Comparison of ENCODE assay signal across 10 cellular contexts in the genomic region with DNA sequence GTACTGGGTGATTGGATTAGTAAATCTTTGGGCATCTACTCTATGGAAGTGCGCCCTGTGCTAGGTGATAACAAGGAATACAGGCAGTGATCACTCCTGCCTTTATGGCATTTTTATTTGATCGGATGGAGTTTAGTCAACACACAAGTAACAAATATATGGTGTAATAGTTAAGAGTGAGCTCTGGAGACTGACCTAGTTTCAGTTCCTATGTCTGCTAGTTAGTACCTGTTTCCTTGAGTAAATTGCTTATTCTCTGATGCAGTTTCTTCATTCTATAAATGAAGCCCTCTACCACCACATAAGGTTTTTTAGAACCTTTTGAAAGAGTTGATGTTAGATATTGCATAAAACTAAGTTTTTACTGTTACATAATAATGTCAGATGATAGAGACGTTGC.
DNase-seq lines count a peak whose midpoint lies in the region; ATAC-seq lines count a peak whose summit lies in the region.
"Had no signal": no experiment of that assay in that cellular context is flagged by ENCODE, and none has a peak within 500 bp of the region (broad histone marks: within the 10 kb centered on the region; RNA-seq: fewer than 3 reads in every experiment).

No MANE protein-coding gene starts in this region.

- peaks cover 20% of the 10 kb centered on the region for H3K36me3 Mint-ChIP-seq in stimulated activated naive CD8-positive, alpha-beta T cell treated with anti-CD3 and anti-CD28 coated beads, Interleukin-15, Interleukin-2, amounts not matched to agents 100 ng/mL and 50 ng/mL, for 24 hours (ENCODE audit: low read depth)

- intact Hi-C loops in left ventricle myocardium superior (cut with micrococcal nuclease): no loop called here

- H3K9me3 Mint-ChIP-seq in stimulated activated naive CD8-positive, alpha-beta T cell treated with anti-CD3 and anti-CD28 coated beads, Interleukin-15, Interleukin-2, amounts not matched to agents 100 ng/mL and 50 ng/mL, for 24 hours: peaks cover 4% of the 10 kb centered on the region
- peaks cover 4 to 7% of the 10 kb centered on the region in 2 donors for H3K9me3 Mint-ChIP-seq in stimulated activated naive CD8-positive, alpha-beta T cell treated with anti-CD3 and anti-CD28 coated beads, Interleukin-15, amount 100 ng/mL, for 72 hours

- ATAC-seq in stimulated activated naive CD8-positive, alpha-beta T cell treated with anti-CD3 and anti-CD28 coated beads, Interleukin-15, amount 100 ng/mL, for 72 hours: no peak
- peak; percentile 53 for ATAC-seq in HG02642 (IDR thresholded peaks at IDR 0.05; ENCODE audit: poor library complexity, unreplicated experiment)
- no peak for ATAC-seq in left ventricle myocardium superior

- H3K4me1 Mint-ChIP-seq in stimulated activated naive CD8-positive, alpha-beta T cell treated with anti-CD3 and anti-CD28 coated beads, Interleukin-15, Interleukin-2, amounts not matched to agents 100 ng/mL and 50 ng/mL, for 24 hours (ENCODE audit: low read depth): peaks cover 54% of the 10 kb centered on the region
- H3K4me1 Mint-ChIP-seq in stimulated activated naive CD8-positive, alpha-beta T cell treated with anti-CD3 and anti-CD28 coated beads, Interleukin-15, amount 100 ng/mL, for 72 hours: peaks cover 35% of the 10 kb centered on the region

- no peak for DNase-seq in stimulated activated naive CD8-positive, alpha-beta T cell treated with anti-CD3 and anti-CD28 coated beads, Interleukin-15, amount 100 ng/mL, for 72 hours
- DNase-seq in NOMO-1 (lab: John Stamatoyannopoulos, UW; ENCODE audit: unreplicated experiment in 2 of 2) (peak; percentile 57 to 95), UCSD-AML1 (lab: John Stamatoyannopoulos, UW; ENCODE audit: unreplicated experiment) (no peak), NCI-H1417 (lab: John Stamatoyannopoulos, UW) (no peak), Ammon's horn (ENCODE audit: low spot score) (no peak), left ventricle myocardium superior (no peak)
- DNase-seq: activated CD4-positive, alpha-beta T cell treated with anti-CD3 and anti-CD28 coated beads, Interleukin-2, amount 10 ng/mL, durations not matched to agents 7 days and 5 days; amniotic stem cell had no signal

- H3K4me3 Mint-ChIP-seq in stimulated activated naive CD8-positive, alpha-beta T cell treated with anti-CD3 and anti-CD28 coated beads, Interleukin-15, Interleukin-2, amounts not matched to agents 100 ng/mL and 50 ng/mL, for 24 hours: no peak overlapping the region
- no peak overlapping the region for H3K4me3 Mint-ChIP-seq in stimulated activated naive CD8-positive, alpha-beta T cell treated with anti-CD3 and anti-CD28 coated beads, Interleukin-15, amount 100 ng/mL, for 72 hours
- H3K4me3 Mint-ChIP-seq: activated CD4-positive, alpha-beta T cell treated with anti-CD3 and anti-CD28 coated beads, Interleukin-2, amount 10 ng/mL, durations not matched to agents 7 days and 5 days had no signal

- peak overlapping the region; percentile 40 for H3K27ac Mint-ChIP-seq in stimulated activated naive CD8-positive, alpha-beta T cell treated with anti-CD3 and anti-CD28 coated beads, Interleukin-15, Interleukin-2, amounts not matched to agents 100 ng/mL and 50 ng/mL, for 24 hours
- H3K27ac Mint-ChIP-seq in stimulated activated naive CD8-positive, alpha-beta T cell treated with anti-CD3 and anti-CD28 coated beads, Interleukin-15, amount 100 ng/mL, for 72 hours: no peak overlapping the region
- H3K27ac Mint-ChIP-seq: activated CD4-positive, alpha-beta T cell treated with anti-CD3 and anti-CD28 coated beads, Interleukin-2, amount 10 ng/mL, durations not matched to agents 7 days and 5 days had no signal

- no peaks in the 10 kb centered on the region for H3K27me3 Mint-ChIP-seq in stimulated activated naive CD8-positive, alpha-beta T cell treated with anti-CD3 and anti-CD28 coated beads, Interleukin-15, Interleukin-2, amounts not matched to agents 100 ng/mL and 50 ng/mL, for 24 hours
- no peaks in the 10 kb centered on the region for H3K27me3 Mint-ChIP-seq in stimulated activated naive CD8-positive, alpha-beta T cell treated with anti-CD3 and anti-CD28 coated beads, Interleukin-15, amount 100 ng/mL, for 72 hours
- H3K27me3 Mint-ChIP-seq: activated CD4-positive, alpha-beta T cell treated with anti-CD3 and anti-CD28 coated beads, Interleukin-2, amount 10 ng/mL, durations not matched to agents 7 days and 5 days had no signal

Comparison
In these comparisons a context has a peak if more than half of its experiments do, and no peak if none do; other contexts are left out.
1. DNase-seq: peak in NOMO-1 (2 of 2); none in stimulated activated naive CD8-positive, alpha-beta T cell treated with anti-CD3 and anti-CD28 coated beads, Interleukin-15, amount 100 ng/mL, for 72 hours (0 of 2), UCSD-AML1 (single experiment), NCI-H1417 (0 of 3), Ammon's horn (single experiment) and left ventricle myocardium superior (single experiment).